Comparison of ENCODE assay signal across 1 cellular context in the genomic region with DNA sequence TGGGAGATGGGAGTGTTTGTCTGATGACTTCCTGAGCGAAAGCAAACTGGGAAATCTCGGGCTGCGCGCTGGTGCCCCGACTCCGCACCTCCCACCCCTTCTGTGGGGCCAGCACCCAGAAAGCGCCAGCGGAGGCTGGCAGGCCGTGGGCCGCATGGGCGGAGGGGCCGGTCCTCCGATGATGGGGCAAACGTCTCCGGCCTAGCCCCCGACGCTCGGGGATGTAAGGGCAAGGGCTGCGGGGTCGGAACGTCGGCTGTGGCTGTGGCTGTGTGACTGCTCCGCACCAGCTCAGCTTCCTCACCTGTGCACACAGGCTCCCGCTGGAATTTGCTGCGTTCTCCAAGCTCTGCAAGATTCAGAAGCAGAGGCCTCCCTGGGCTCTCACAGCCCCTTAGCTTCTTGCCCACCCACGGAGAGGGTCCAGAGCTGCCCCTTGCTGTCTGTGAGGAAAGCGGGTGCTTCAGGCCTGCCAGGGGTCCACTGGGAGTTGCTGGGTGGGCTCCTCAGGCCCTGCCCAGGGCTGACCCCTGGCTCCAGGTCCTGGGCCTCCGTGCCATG.
TF ChIP-seq lines count a peak whose summit lies in the region.

No MANE protein-coding gene starts in this region.

TF ChIP-seq in endothelial cell of umbilical vein, 7 proteins besides CTCF, POLR2A, EP300 and RAD21:
- TF ChIP-seq MYC (IDR thresholded peaks at IDR 0.05; ENCODE audit: low read depth, low read length) (no peak), POLR2AphosphoS5 (IDR thresholded peaks at IDR 0.05; ENCODE audit: insufficient read depth, low read depth, low read length) (no peak), FOS (IDR thresholded peaks at IDR 0.05; ENCODE audit: borderline replicate concordance, insufficient read depth, low read length) (no peak), EZH2 (IDR thresholded peaks at IDR 0.05; ENCODE audit: borderline replicate concordance, low read depth, low read length, severe bottlenecking) (no peak), JUN (IDR thresholded peaks at IDR 0.05; ENCODE audit: borderline replicate concordance, insufficient read depth, insufficient read length, low read depth) (no peak), GATA2 (IDR thresholded peaks at IDR 0.05; ENCODE audit: insufficient read depth, insufficient read length, low read depth, low read length) (no peak)
- TF ChIP-seq, protein P1, sequence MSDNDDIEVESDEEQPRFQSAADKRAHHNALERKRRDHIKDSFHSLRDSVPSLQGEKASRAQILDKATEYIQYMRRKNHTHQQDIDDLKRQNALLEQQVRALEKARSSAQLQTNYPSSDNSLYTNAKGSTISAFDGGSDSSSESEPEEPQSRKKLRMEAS (IDR thresholded peaks at IDR 0.05; ENCODE audit: insufficient read depth, insufficient read length), result no peak
